In the genomic region with DNA sequence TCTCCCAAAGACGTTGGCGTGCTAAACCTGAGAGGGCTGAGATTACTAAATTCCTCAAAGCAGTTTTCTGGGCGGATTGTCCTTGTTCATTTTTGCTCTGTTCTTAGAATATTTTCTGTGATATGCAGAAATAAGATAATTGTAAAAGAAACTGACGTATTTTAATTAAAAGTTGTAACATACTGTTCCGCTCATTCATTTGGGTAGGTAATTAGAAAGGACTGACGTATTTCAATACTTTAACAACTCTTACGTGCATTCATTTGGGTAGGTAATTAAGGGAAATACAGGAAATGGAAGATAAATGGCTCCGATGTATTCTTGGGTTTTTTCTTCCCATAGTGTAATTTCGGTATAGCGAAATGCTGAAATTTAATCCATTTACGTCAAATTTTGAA, we compare ENCODE assay signal across 8 cellular contexts. TPM values are rescaled to one million over a fixed set of nuclear protein-coding genes. Genes with fewer than 3 reads are reported as not detected.
DNase-seq lines count a peak whose midpoint lies in the region; TF ChIP-seq lines count a peak whose summit lies in the region.

No MANE protein-coding gene starts in this region.

- H3K4me3 Mint-ChIP-seq in chondrocyte (ENCODE audit: unreplicated experiment), result peak overlapping the region; percentile 99

- H3K4me1 ChIP-seq in A673 (ENCODE audit: insufficient read depth, low read length, poor library complexity, severe bottlenecking) (peaks cover 7% of the 10 kb centered on the region), muscle layer of duodenum (ENCODE audit: control insufficient read depth in 1 of 2, insufficient read depth in 2 of 2, low read length in 2 of 2) (peaks cover 19 to 30% of the 10 kb centered on the region in 2 donors)

- H3K27me3 ChIP-seq in A673 (replicated peaks; ENCODE audit: insufficient read depth, low read depth, low read length, poor library complexity), result peaks cover 28% of the 10 kb centered on the region
- no peaks in the 10 kb centered on the region for H3K27me3 ChIP-seq in muscle layer of duodenum (ENCODE audit: low read depth, low read length)

- no peaks in the 10 kb centered on the region for H3K9me3 ChIP-seq in A673 (ENCODE audit: low read depth, low read length, poor library complexity, severe bottlenecking)
- no peaks in the 10 kb centered on the region for H3K9me3 ChIP-seq in muscle layer of duodenum (ENCODE audit: control insufficient read depth in 1 of 2, low read length in 2 of 2)

- H3K4me1 Mint-ChIP-seq in chondrocyte (ENCODE audit: low read depth), result peaks cover 36% of the 10 kb centered on the region

- H3K27ac Mint-ChIP-seq in chondrocyte (ENCODE audit: unreplicated experiment), result peak overlapping the region; percentile 98

- POLR2A ChIA-PET in A673 (lab: Charles Lee; ENCODE audit: low non-redundant PET), result no interaction called here

- H3K36me3 ChIP-seq in A673 (ENCODE audit: insufficient read depth, low read length, poor library complexity, severe bottlenecking) (no peaks in the 10 kb centered on the region), muscle layer of duodenum (ENCODE audit: control insufficient read depth in 1 of 2, insufficient read depth in 2 of 2, low read length in 2 of 2) (no peaks in the 10 kb centered on the region)

- CTCF ChIA-PET in A673 (lab: Charles Lee), result no interaction called here

- H3K27me3 Mint-ChIP-seq in chondrocyte (ENCODE audit: low read depth), result no peaks in the 10 kb centered on the region

- H3K9me3 Mint-ChIP-seq in chondrocyte (ENCODE audit: low read depth), result no peaks in the 10 kb centered on the region

- BruUV-seq in A673 (replicated peaks; lab: Mats Ljungman, UMichigan), result no TSS peak

- no peak for DNase-seq in A673 (ENCODE audit: low spot score)
- DNase-seq in Jurkat, Clone E6-1 (ENCODE audit: low read depth, low spot score), result no peak
- no peak for DNase-seq in chondrocyte (ENCODE audit: low spot score)
- no peak for DNase-seq in DMS53 treated with DMSO at 0.1 percent for 48 hours (lab: John Stamatoyannopoulos, UW; ENCODE audit: unreplicated experiment)
- no peak for DNase-seq in NCI-H526 (lab: John Stamatoyannopoulos, UW)
- no peak for DNase-seq in 8988T
- DNase-seq in AG08396 (ENCODE audit: low spot score), result no peak

- no peaks in the 10 kb centered on the region for H3K36me3 Mint-ChIP-seq in chondrocyte (ENCODE audit: low read depth)

- H3K27ac ChIP-seq in A673 (ENCODE audit: low read depth, low read length, poor library complexity, severe bottlenecking) (no peak overlapping the region), muscle layer of duodenum (ENCODE audit: low read length) (peak overlapping the region; percentile 82)

- H3K4me3 ChIP-seq in A673 (ENCODE audit: low read depth, low read length, poor library complexity, severe bottlenecking), result peak overlapping the region; percentile 81
- H3K4me3 ChIP-seq in Jurkat, Clone E6-1 (ENCODE audit: low read length), result peak overlapping the region; percentile 80
- H3K4me3 ChIP-seq in muscle layer of duodenum (ENCODE audit: low read depth in 1 of 2, low read length in 2 of 2), result peak overlapping the region; percentile 86 to 88

- TF ChIP-seq CTCF in A673 (conservative IDR thresholded peaks at IDR 0.05; ENCODE audit: low read depth, low read length) (no peak), chondrocyte (IDR thresholded peaks at IDR 0.05) (no peak)

- intact Hi-C loops in A673 (cut with micrococcal nuclease; ENCODE audit: unreplicated experiment), result loop anchor here (10.0 kb wide), 3 partner anchors 145 to 515 kb away; partner anchors contain the start of gene TRPM6

RNA-seq across cellular contexts. Expression of gene OSTF1, which starts 1.1 kb away (rescaled TPM):
- 1.2 and 2.3 TPM in 2 replicates for total RNA-seq in A673 (2021)
- polyA plus RNA-seq in Jurkat, Clone E6-1 (2012; ENCODE audit: insufficient read depth, insufficient read length), result 77.8 TPM
- 29.0 to 30.8 TPM (median 29.8 TPM) in 3 replicates for total RNA-seq in chondrocyte

RNA-seq across cellular contexts. Expression of gene NMRK1, which starts 1.4 kb away (rescaled TPM):
- 0.67 and 0.70 TPM in 2 replicates for total RNA-seq in A673 (2021)
- polyA plus RNA-seq in Jurkat, Clone E6-1 (2012; ENCODE audit: insufficient read depth, insufficient read length), result 13.0 TPM
- total RNA-seq in chondrocyte, result 7.2 to 9.0 TPM (median 7.6 TPM) in 3 replicates
